In genomic region chr6:34953084-34954025, GRCh38 we compare ENCODE assay signal across 2 cellular contexts.
TF ChIP-seq lines count a peak whose summit lies in the region.

No MANE protein-coding gene starts in this region.

TF ChIP-seq in GM23338, 12 proteins besides CTCF, POLR2A, EP300 and RAD21 (continued from another document):
- TF ChIP-seq NANOG (IDR thresholded peaks at IDR 0.05; ENCODE audit: borderline replicate concordance): no peak
- TF ChIP-seq, protein P1, sequence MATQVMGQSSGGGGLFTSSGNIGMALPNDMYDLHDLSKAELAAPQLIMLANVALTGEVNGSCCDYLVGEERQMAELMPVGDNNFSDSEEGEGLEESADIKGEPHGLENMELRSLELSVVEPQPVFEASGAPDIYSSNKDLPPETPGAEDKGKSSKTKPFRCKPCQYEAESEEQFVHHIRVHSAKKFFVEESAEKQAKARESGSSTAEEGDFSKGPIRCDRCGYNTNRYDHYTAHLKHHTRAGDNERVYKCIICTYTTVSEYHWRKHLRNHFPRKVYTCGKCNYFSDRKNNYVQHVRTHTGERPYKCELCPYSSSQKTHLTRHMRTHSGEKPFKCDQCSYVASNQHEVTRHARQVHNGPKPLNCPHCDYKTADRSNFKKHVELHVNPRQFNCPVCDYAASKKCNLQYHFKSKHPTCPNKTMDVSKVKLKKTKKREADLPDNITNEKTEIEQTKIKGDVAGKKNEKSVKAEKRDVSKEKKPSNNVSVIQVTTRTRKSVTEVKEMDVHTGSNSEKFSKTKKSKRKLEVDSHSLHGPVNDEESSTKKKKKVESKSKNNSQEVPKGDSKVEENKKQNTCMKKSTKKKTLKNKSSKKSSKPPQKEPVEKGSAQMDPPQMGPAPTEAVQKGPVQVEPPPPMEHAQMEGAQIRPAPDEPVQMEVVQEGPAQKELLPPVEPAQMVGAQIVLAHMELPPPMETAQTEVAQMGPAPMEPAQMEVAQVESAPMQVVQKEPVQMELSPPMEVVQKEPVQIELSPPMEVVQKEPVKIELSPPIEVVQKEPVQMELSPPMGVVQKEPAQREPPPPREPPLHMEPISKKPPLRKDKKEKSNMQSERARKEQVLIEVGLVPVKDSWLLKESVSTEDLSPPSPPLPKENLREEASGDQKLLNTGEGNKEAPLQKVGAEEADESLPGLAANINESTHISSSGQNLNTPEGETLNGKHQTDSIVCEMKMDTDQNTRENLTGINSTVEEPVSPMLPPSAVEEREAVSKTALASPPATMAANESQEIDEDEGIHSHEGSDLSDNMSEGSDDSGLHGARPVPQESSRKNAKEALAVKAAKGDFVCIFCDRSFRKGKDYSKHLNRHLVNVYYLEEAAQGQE (IDR thresholded peaks at IDR 0.05; ENCODE audit: unreplicated experiment): no peak
- no peak for TF ChIP-seq STAT1 (IDR thresholded peaks at IDR 0.05; ENCODE audit: unreplicated experiment)
- no peak for TF ChIP-seq ZNF114 (CRISPR knock-in tag; IDR thresholded peaks at IDR 0.05)
- TF ChIP-seq JUNB (IDR thresholded peaks at IDR 0.05; ENCODE audit: unreplicated experiment): no peak
- no peak for TF ChIP-seq ETS1 (IDR thresholded peaks at IDR 0.05)
- TF ChIP-seq CREB1 (CRISPR knock-in tag; IDR thresholded peaks at IDR 0.05; ENCODE audit: low read depth): no peak
- no peak for TF ChIP-seq POLR2AphosphoS5 (IDR thresholded peaks at IDR 0.05; ENCODE audit: low read depth)
- TF ChIP-seq EZH2 (IDR thresholded peaks at IDR 0.05; ENCODE audit: low read depth, unreplicated experiment): no peak
- TF ChIP-seq, protein P2, sequence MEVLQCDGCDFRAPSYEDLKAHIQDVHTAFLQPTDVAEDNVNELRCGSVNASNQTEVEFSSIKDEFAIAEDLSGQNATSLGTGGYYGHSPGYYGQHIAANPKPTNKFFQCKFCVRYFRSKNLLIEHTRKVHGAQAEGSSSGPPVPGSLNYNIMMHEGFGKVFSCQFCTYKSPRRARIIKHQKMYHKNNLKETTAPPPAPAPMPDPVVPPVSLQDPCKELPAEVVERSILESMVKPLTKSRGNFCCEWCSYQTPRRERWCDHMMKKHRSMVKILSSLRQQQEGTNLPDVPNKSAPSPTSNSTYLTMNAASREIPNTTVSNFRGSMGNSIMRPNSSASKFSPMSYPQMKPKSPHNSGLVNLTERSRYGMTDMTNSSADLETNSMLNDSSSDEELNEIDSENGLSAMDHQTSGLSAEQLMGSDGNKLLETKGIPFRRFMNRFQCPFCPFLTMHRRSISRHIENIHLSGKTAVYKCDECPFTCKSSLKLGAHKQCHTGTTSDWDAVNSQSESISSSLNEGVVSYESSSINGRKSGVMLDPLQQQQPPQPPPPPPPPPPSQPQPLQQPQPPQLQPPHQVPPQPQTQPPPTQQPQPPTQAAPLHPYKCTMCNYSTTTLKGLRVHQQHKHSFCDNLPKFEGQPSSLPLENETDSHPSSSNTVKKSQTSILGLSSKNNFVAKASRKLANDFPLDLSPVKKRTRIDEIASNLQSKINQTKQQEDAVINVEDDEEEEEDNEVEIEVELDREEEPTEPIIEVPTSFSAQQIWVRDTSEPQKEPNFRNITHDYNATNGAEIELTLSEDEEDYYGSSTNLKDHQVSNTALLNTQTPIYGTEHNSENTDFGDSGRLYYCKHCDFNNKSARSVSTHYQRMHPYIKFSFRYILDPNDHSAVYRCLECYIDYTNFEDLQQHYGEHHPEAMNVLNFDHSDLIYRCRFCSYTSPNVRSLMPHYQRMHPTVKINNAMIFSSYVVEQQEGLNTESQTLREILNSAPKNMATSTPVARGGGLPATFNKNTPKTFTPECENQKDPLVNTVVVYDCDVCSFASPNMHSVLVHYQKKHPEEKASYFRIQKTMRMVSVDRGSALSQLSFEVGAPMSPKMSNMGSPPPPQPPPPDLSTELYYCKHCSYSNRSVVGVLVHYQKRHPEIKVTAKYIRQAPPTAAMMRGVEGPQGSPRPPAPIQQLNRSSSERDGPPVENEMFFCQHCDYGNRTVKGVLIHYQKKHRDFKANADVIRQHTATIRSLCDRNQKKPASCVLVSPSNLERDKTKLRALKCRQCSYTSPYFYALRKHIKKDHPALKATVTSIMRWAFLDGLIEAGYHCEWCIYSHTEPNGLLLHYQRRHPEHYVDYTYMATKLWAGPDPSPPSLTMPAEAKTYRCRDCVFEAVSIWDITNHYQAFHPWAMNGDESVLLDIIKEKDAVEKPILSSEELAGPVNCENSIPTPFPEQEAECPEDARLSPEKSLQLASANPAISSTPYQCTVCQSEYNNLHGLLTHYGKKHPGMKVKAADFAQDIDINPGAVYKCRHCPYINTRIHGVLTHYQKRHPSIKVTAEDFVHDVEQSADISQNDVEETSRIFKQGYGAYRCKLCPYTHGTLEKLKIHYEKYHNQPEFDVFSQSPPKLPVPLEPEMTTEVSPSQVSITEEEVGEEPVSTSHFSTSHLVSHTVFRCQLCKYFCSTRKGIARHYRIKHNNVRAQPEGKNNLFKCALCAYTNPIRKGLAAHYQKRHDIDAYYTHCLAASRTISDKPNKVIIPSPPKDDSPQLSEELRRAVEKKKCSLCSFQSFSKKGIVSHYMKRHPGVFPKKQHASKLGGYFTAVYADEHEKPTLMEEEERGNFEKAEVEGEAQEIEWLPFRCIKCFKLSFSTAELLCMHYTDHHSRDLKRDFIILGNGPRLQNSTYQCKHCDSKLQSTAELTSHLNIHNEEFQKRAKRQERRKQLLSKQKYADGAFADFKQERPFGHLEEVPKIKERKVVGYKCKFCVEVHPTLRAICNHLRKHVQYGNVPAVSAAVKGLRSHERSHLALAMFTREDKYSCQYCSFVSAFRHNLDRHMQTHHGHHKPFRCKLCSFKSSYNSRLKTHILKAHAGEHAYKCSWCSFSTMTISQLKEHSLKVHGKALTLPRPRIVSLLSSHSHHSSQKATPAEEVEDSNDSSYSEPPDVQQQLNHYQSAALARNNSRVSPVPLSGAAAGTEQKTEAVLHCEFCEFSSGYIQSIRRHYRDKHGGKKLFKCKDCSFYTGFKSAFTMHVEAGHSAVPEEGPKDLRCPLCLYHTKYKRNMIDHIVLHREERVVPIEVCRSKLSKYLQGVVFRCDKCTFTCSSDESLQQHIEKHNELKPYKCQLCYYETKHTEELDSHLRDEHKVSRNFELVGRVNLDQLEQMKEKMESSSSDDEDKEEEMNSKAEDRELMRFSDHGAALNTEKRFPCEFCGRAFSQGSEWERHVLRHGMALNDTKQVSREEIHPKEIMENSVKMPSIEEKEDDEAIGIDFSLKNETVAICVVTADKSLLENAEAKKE (CRISPR knock-in tag; IDR thresholded peaks at IDR 0.05): no peak

TF ChIP-seq in H1, 55 proteins besides CTCF, POLR2A, EP300 and RAD21 (continued from another document):
- TF ChIP-seq KDM1A (IDR thresholded peaks at IDR 0.05; ENCODE audit: borderline replicate concordance, low read length) (no peak), TCF12 (IDR thresholded peaks at IDR 0.05; ENCODE audit: low read depth, low read length) (no peak), EZH2 (IDR thresholded peaks at IDR 0.05; ENCODE audit: low read depth, low read length, severe bottlenecking) (no peak), CHD1 (IDR thresholded peaks at IDR 0.05; ENCODE audit: low read depth, low read length) (no peak), JUND (IDR thresholded peaks at IDR 0.05; ENCODE audit: low read length) (no peak), BCL11A (IDR thresholded peaks at IDR 0.05; ENCODE audit: low read depth in 2 of 2, low read length in 2 of 2) (no peak), CEBPB (IDR thresholded peaks at IDR 0.05; ENCODE audit: low read depth, low read length) (no peak), EGR1 (IDR thresholded peaks at IDR 0.05; ENCODE audit: borderline replicate concordance, low read depth, low read length) (no peak), JUN (IDR thresholded peaks at IDR 0.05; ENCODE audit: low read depth, low read length) (no peak), CTBP2 (IDR thresholded peaks at IDR 0.05; ENCODE audit: borderline replicate concordance, insufficient read depth, insufficient read length, low read length) (no peak), USF2 (IDR thresholded peaks at IDR 0.05; ENCODE audit: low read length) (no peak), CBX5 (IDR thresholded peaks at IDR 0.05; ENCODE audit: low read depth, low read length) (no peak), SP4 (IDR thresholded peaks at IDR 0.05; ENCODE audit: low read length) (no peak), BRCA1 (IDR thresholded peaks at IDR 0.05; ENCODE audit: low read depth, low read length) (no peak), FOSL1 (IDR thresholded peaks at IDR 0.05; ENCODE audit: insufficient read depth, low read depth, low read length) (no peak), GTF2F1 (IDR thresholded peaks at IDR 0.05; ENCODE audit: borderline replicate concordance, low read depth, low read length) (no peak), BACH1 (IDR thresholded peaks at IDR 0.05; ENCODE audit: low read length) (no peak)
- TF ChIP-seq, protein P3, sequence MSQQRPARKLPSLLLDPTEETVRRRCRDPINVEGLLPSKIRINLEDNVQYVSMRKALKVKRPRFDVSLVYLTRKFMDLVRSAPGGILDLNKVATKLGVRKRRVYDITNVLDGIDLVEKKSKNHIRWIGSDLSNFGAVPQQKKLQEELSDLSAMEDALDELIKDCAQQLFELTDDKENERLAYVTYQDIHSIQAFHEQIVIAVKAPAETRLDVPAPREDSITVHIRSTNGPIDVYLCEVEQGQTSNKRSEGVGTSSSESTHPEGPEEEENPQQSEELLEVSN (IDR thresholded peaks at IDR 0.05): no peak
TF ChIP-seq in H1: peak in this region for 0.
